8 cellular contexts compared by ENCODE assay signal in genomic region chr2:190121971-190122370, GRCh38. TPM values are rescaled to one million over a fixed set of nuclear protein-coding genes. Genes with fewer than 3 reads are reported as not detected.
DNase-seq lines count a peak whose midpoint lies in the region; ATAC-seq, FAIRE-seq and TF ChIP-seq lines count a peak whose summit lies in the region.

No MANE protein-coding gene starts in this region.

- H3K9me2 ChIP-seq in GM23248 (ENCODE audit: insufficient read depth): no peaks in the 10 kb centered on the region

- no peaks in the 10 kb centered on the region for H3K27me3 ChIP-seq in GM23248 (replicated peaks; ENCODE audit: insufficient read depth)
- H3K27me3 ChIP-seq in uterus: no peaks in the 10 kb centered on the region
- H3K27me3 ChIP-seq in gastroesophageal sphincter: no peaks in the 10 kb centered on the region

- in situ Hi-C loops in GM23248 (cut with MboI): no loop called here

- no peak overlapping the region for H3K4me2 ChIP-seq in GM23248 (ENCODE audit: unreplicated experiment)

- H4K20me1 ChIP-seq in GM23248 (ENCODE audit: insufficient read depth): no peaks in the 10 kb centered on the region

- WGBS in GM23248 (ENCODE audit: low coverage in 1 of 2, low lambda C conversion rate in 2 of 2, missing lambda C conversion rate in 2 of 2), 2 experiments: 100% methylated on average over 1 of the region's 1 CpG
- 36 to 38% methylated on average over 1 of the region's 1 CpG for WGBS in gastroesophageal sphincter (ENCODE audit: low coverage in 1 of 2), 2 donors

- no peaks in the 10 kb centered on the region for H3K79me2 ChIP-seq in GM23248 (ENCODE audit: insufficient read depth)

- TF ChIP-seq CTCF in fibroblast of villous mesenchyme (IDR thresholded peaks at IDR 0.05; ENCODE audit: insufficient read depth, low read depth, low read length) (peak; percentile 49), uterus (IDR thresholded peaks at IDR 0.05) (peak in 3 of 4 experiments; percentile 18 to 53 (median 36)), gastroesophageal sphincter (IDR thresholded peaks at IDR 0.05) (peak in 2 of 4 experiments; percentile 10 to 24)

- no peak for TF ChIP-seq POLR2A in uterus (IDR thresholded peaks at IDR 0.05)
- no peak for TF ChIP-seq POLR2A in gastroesophageal sphincter (IDR thresholded peaks at IDR 0.05)

- peaks cover 4% of the 10 kb centered on the region; the same call in 1 of the 2 replicates for H3F3A ChIP-seq in GM23248 (ENCODE audit: insufficient read depth)

- H2AFZ ChIP-seq in GM23248: no peak overlapping the region

- H3K4me3 ChIP-seq in GM23248 (no peak overlapping the region), fibroblast of villous mesenchyme (ENCODE audit: low read depth, low read length) (no peak overlapping the region), uterus (no peak overlapping the region), gastroesophageal sphincter (no peak overlapping the region)

- no peak for TF ChIP-seq EP300 in gastroesophageal sphincter (IDR thresholded peaks at IDR 0.05)

- H3K4me1 ChIP-seq in GM23248 (ENCODE audit: insufficient read depth): peaks cover 10% of the 10 kb centered on the region; the same call in 1 of the 2 replicates
- no peaks in the 10 kb centered on the region for H3K4me1 ChIP-seq in uterus
- no peaks in the 10 kb centered on the region for H3K4me1 ChIP-seq in gastroesophageal sphincter

- no peak for ATAC-seq in gastroesophageal sphincter

- no peak overlapping the region for H3K27ac ChIP-seq in GM23248
- H3K27ac ChIP-seq in uterus: no peak overlapping the region
- no peak overlapping the region for H3K27ac ChIP-seq in gastroesophageal sphincter

- H3K9ac ChIP-seq in GM23248: no peak overlapping the region

- intact Hi-C loops in uterus (cut with DNase I; ENCODE audit: low total_unique reads): no loop called here

- H3K36me3 ChIP-seq in GM23248 (ENCODE audit: low read depth): no peaks in the 10 kb centered on the region
- no peaks in the 10 kb centered on the region for H3K36me3 ChIP-seq in uterus
- H3K36me3 ChIP-seq in gastroesophageal sphincter: no peaks in the 10 kb centered on the region

- peak; percentile 24 for DNase-seq in GM23248
- peak; percentile 74 for DNase-seq in OCI-M1 (lab: John Stamatoyannopoulos, UW)
- DNase-seq in fibroblast of villous mesenchyme (ENCODE audit: low read depth): peak; percentile 27
- no peak for DNase-seq in uterus
- DNase-seq in retina: no peak
- no peak for DNase-seq in DMS153 (lab: John Stamatoyannopoulos, UW)

- no peaks in the 10 kb centered on the region for H3K9me3 ChIP-seq in GM23248 (ENCODE audit: low read depth)
- H3K9me3 ChIP-seq in uterus: no peaks in the 10 kb centered on the region
- H3K9me3 ChIP-seq in gastroesophageal sphincter: no peaks in the 10 kb centered on the region

- peak; percentile 33 for FAIRE-seq in G401.6 (lab: Jason Lieb, UNC)

RNA-seq across cellular contexts. Expression of gene MSTN, which starts 59.4 kb away (rescaled TPM):
- 0.11 and 0.51 TPM in 2 replicates for total RNA-seq in GM23248 (2014; rRNA removed; shearing (Covaris generic))
- 0.09 and 0.16 TPM in 2 replicates for polyA plus RNA-seq in GM23248 (2016; fragmentation: Nextera tagmentation; extraction: Ambion mirVana)
- total RNA-seq in fibroblast of villous mesenchyme: under 0.01 TPM in 2 replicates
- 1 to 10 TPM in 1 of 4 donors, under 1 TPM in 1, not detected in 2; 0.95 to 1.9 TPM for total RNA-seq in uterus
- total RNA-seq in gastroesophageal sphincter: under 1 TPM in 3 of 4 donors, not detected in 1; 0.31 to 0.57 (median 0.40) TPM

Comparison
In these comparisons a context has a peak if more than half of its experiments do, and no peak if none do; other contexts are left out.
1. DNase-seq: peak in GM23248 (single experiment), OCI-M1 (single experiment) and fibroblast of villous mesenchyme (single experiment); none in uterus (0 of 2), retina (single experiment) and DMS153 (single experiment).